ENCODE assay signal across 29 cellular contexts in the genomic region with DNA sequence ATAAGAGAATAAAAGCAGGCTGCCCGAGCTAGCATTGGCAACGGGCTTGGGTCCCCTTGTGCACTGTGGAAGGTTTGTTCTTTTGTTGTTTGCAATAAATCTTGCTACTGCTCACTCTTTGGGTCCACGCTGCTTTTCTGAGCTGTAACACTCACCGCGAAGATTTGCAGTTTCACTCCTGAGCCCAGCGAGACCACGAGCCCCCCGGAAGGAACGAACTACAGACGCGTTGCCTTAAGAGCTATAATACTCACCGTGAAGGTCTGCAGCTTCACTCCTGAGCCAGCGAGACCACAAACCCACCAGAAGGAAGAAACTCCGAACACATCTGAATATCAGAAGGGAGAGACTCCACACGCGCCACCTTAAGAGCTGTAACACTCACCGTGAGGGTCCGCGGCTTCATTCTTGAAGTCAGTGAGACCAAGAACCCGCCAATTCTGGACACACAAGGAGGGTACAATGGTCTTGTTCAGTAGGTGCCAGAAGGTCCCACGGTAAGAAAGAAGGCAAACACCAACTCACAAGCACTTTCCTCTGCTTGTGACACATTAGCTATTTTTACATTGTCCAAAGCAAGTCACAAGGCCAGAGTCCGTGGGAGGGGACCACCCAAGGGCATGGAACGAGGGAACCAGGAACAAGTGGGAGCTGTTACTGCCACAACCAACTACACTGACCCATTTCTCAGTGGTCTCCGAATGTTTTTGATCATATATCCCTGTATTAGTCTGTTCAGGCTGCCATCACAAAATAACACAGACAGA.
"Had no signal": no experiment of that assay in that cellular context is flagged by ENCODE, and none has a peak within 500 bp of the region (broad histone marks: within the 10 kb centered on the region; RNA-seq: fewer than 3 reads in every experiment).

No MANE protein-coding gene starts in this region.

- ATAC-seq: activated CD4-positive, CD25-positive, alpha-beta regulatory T cell treated with anti-CD3 and anti-CD28 coated beads, Interleukin-2, amount 50 U/mL, for 24 hours; gastrocnemius medialis; left ventricle myocardium superior; pancreas; sciatic nerve; T-helper 17 cell had no signal

- H3K36me3 Mint-ChIP-seq: activated naive CD4-positive, alpha-beta T cell treated with anti-CD3 and anti-CD28 coated beads, Interleukin-2, amount 10 ng/mL, durations not matched to agents 7 days and 5 days; brain; naive B cell had no signal

- FAIRE-seq: pancreas had no signal

- H3K4me1 Mint-ChIP-seq: activated CD4-positive, alpha-beta memory T cell treated with anti-CD3 and anti-CD28 coated beads, Interleukin-2, amount 10 ng/mL, durations not matched to agents 7 days and 5 days; activated CD4-positive, alpha-beta T cell treated with anti-CD3 and anti-CD28 coated beads, Interleukin-2, amount 10 ng/mL, durations not matched to agents 7 days and 5 days; activated naive CD4-positive, alpha-beta T cell treated with anti-CD3 and anti-CD28 coated beads, Interleukin-2, amount 10 ng/mL, durations not matched to agents 7 days and 5 days; brain; naive B cell had no signal

- H3K27ac Mint-ChIP-seq: activated CD4-positive, alpha-beta memory T cell treated with anti-CD3 and anti-CD28 coated beads, Interleukin-2, amount 10 ng/mL, durations not matched to agents 7 days and 5 days; activated CD4-positive, alpha-beta T cell treated with anti-CD3 and anti-CD28 coated beads, Interleukin-2, amount 10 ng/mL, durations not matched to agents 7 days and 5 days; activated naive CD4-positive, alpha-beta T cell treated with anti-CD3 and anti-CD28 coated beads, Interleukin-2, amount 10 ng/mL, durations not matched to agents 7 days and 5 days; activated T-helper 1 cell treated with anti-CD3 and anti-CD28 coated beads, Interleukin-12 subunit alpha, Interleukin-12 subunit beta, Interleukin-2, Interleukin-4 antibody, amounts not matched to agents 30 ng/mL and 10 ng/mL and 1 ng/mL, durations not matched to agents 14 hours and 24 hours and 36 hours; brain; naive B cell; T-helper 17 cell had no signal

- DNase-seq: activated CD4-positive, alpha-beta memory T cell treated with anti-CD3 and anti-CD28 coated beads, Interleukin-2, amount 10 ng/mL, durations not matched to agents 7 days and 5 days; activated CD4-positive, alpha-beta T cell treated with anti-CD3 and anti-CD28 coated beads, Interleukin-2, amount 10 ng/mL, durations not matched to agents 7 days and 5 days; activated effector memory CD4-positive, alpha-beta T cell treated with anti-CD3 and anti-CD28 coated beads, Interleukin-2, amount 50 U/mL, for 16 hours; activated naive CD4-positive, alpha-beta T cell treated with anti-CD3 and anti-CD28 coated beads, Interleukin-2, amount 10 ng/mL, durations not matched to agents 7 days and 5 days; activated T-cell treated with anti-CD3 and anti-CD28 coated beads for 4 hours; adrenal gland; aorta; dorsolateral prefrontal cortex; effector memory CD4-positive, alpha-beta T cell; erythroblast; gastrocnemius medialis; glutamatergic neuron; islet precursor cell; left ventricle myocardium superior; naive B cell; nucleus accumbens; pancreas; retina; stimulated activated CD4-positive, alpha-beta T cell treated with anti-CD3 and anti-CD28 coated beads, Interleukin-12 subunit alpha, Interleukin-12 subunit beta, amount 100 ng/mL, for 4 hours; stimulated activated CD4-positive, alpha-beta T cell treated with anti-CD3 and anti-CD28 coated beads, Interleukin-4, amount 100 ng/mL, for 1 hour; T-helper 17 cell; T1000; transverse colon; uterus; WERI-Rb-1 had no signal

- H3K9me3 Mint-ChIP-seq: activated CD4-positive, alpha-beta memory T cell treated with anti-CD3 and anti-CD28 coated beads, Interleukin-2, amount 10 ng/mL, durations not matched to agents 7 days and 5 days; activated CD4-positive, alpha-beta T cell treated with anti-CD3 and anti-CD28 coated beads, Interleukin-2, amount 10 ng/mL, durations not matched to agents 7 days and 5 days had no signal

- H3K4me3 Mint-ChIP-seq: activated CD4-positive, alpha-beta memory T cell treated with anti-CD3 and anti-CD28 coated beads, Interleukin-2, amount 10 ng/mL, durations not matched to agents 7 days and 5 days; activated CD4-positive, alpha-beta T cell treated with anti-CD3 and anti-CD28 coated beads, Interleukin-2, amount 10 ng/mL, durations not matched to agents 7 days and 5 days; activated naive CD4-positive, alpha-beta T cell treated with anti-CD3 and anti-CD28 coated beads, Interleukin-2, amount 10 ng/mL, durations not matched to agents 7 days and 5 days; activated T-helper 1 cell treated with anti-CD3 and anti-CD28 coated beads, Interleukin-12 subunit alpha, Interleukin-12 subunit beta, Interleukin-2, Interleukin-4 antibody, amounts not matched to agents 30 ng/mL and 10 ng/mL and 1 ng/mL, durations not matched to agents 14 hours and 24 hours and 36 hours; brain; naive B cell; T-helper 17 cell had no signal
